Comparison of ENCODE assay signal across 16 cellular contexts in the genomic region with DNA sequence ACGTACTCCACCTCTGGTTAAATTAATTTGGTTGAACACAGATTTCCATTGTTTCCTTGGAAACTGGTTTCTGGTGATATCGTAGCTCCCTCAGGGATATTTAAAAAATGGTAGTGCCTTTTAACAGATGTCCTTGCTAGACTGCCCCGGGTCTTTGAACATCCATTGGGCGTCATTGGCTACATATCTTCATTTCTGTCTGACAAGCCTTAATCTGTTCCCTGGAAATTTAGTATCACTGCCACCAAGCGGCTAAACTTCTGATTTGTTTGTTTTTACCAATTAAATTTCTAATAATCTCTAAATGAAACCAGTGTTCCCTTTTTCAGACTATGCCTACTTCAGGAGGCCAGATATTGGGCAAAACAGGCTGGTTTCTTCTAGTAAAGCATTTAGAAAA.
A peak's percentile ranks its signal among the peaks of the same experiment; 100 is the strongest.
DNase-seq lines count a peak whose midpoint lies in the region; ATAC-seq, FAIRE-seq and TF ChIP-seq lines count a peak whose summit lies in the region.
"Had no signal": no experiment of that assay in that cellular context is flagged by ENCODE, and none has a peak within 500 bp of the region (broad histone marks: within the 10 kb centered on the region; RNA-seq: fewer than 3 reads in every experiment).

No MANE protein-coding gene starts in this region.

- 0 out of 5 replicates have a peak, but pooled peaks have one; percentile 9 to 15 for TF ChIP-seq RAD21 in A549 (conservative IDR thresholded peaks at IDR 0.05 in 1 of 2, IDR thresholded peaks at IDR 0.05 in 1 of 2)

- intact Hi-C loops in Panc1 (cut with micrococcal nuclease; ENCODE audit: unreplicated experiment), result no loop called here
- intact Hi-C loops in CD14-positive monocyte (cut with micrococcal nuclease), result no loop called here

- no peak for FAIRE-seq in A549 (lab: Jason Lieb, UNC)
- FAIRE-seq: urothelium cell line had no signal

- H3K27me3 ChIP-seq in Panc1 (ENCODE audit: control insufficient read depth, insufficient read depth, low read length), result no peaks in the 10 kb centered on the region
- H3K27me3 ChIP-seq: BLaER1 treated with 17β-estradiol and CSF1 and Interleukin-3, amounts not matched to agents 10 nM and 100 nM had no signal

- DNase-seq in A549 (ENCODE audit: low read depth in 1 of 2, low spot score in 1 of 2) (peak in 1 of 2 experiments; percentile 3), GM13977 (ENCODE audit: low spot score) (no peak), Panc1 (ENCODE audit: low read depth, low spot score) (no peak), foreskin fibroblast (peak in 1 of 2 donors; percentile 31), NOMO-1 (lab: John Stamatoyannopoulos, UW; ENCODE audit: unreplicated experiment in 2 of 2) (no peak), CD14-positive monocyte (ENCODE audit: low spot score) (no peak), GM13976 (ENCODE audit: low spot score) (no peak)
- no peak for DNase-seq in activated CD4-positive, alpha-beta T cell treated with anti-CD3 and anti-CD28 coated beads for 4 hours
- DNase-seq: activated CD4-positive, alpha-beta memory T cell treated with anti-CD3 and anti-CD28 coated beads for 36 hours; aorta; GOT3; kidney glomerular epithelial cell; NCI-H2081 treated with DMSO at 0.1 percent for 48 hours had no signal

- H3K27ac ChIP-seq in A549 (no peak overlapping the region), Panc1 (ENCODE audit: low read length) (no peak overlapping the region)
- H3K27ac ChIP-seq: BLaER1 treated with 17β-estradiol and CSF1 and Interleukin-3, amounts not matched to agents 10 nM and 100 nM had no signal

- no peaks in the 10 kb centered on the region for H3K4me1 ChIP-seq in A549
- peaks cover 8% of the 10 kb centered on the region for H3K4me1 ChIP-seq in Panc1 (ENCODE audit: control insufficient read depth, insufficient read depth, low read length)

- in situ Hi-C loops in GM13977 (cut with MboI; ENCODE audit: low pct_unique_long_range_greater_than_20kb, low sequenced_read_pairs, unreplicated experiment), result no loop called here
- in situ Hi-C loops in Panc1 (cut with HindIII; ENCODE audit: low pct_unique_long_range_greater_than_20kb, low sequenced_read_pairs), result no loop called here
- in situ Hi-C loops in GM13976 (cut with MboI; ENCODE audit: low sequenced_read_pairs, unreplicated experiment), result no loop called here

- no peak overlapping the region for H3K27ac Mint-ChIP-seq in CD14-positive monocyte
- H3K27ac Mint-ChIP-seq: activated CD4-positive, alpha-beta memory T cell treated with anti-CD3 and anti-CD28 coated beads for 36 hours; activated T-helper 17 cell treated with anti-CD3 and anti-CD28 coated beads, Interleukin-2, amount 50 U/mL, for 72 hours had no signal

- H3K9me3 ChIP-seq in A549, result no peaks in the 10 kb centered on the region
- H3K9me3 ChIP-seq in Panc1 (ENCODE audit: control insufficient read depth, insufficient read depth, low read depth, low read length), result no peaks in the 10 kb centered on the region

- H3K4me1 Mint-ChIP-seq in CD14-positive monocyte, result no peaks in the 10 kb centered on the region

- no peak for TF ChIP-seq POLR2A in A549 (IDR thresholded peaks at IDR 0.05; ENCODE audit: low read length)

- BruUV-seq in Panc1 (replicated peaks; lab: Mats Ljungman, UMichigan), result no TSS peak

- ATAC-seq in A549 (no peak), Panc1 (no peak)
- ATAC-seq: activated T-helper 17 cell treated with anti-CD3 and anti-CD28 coated beads, Interleukin-2, amount 50 U/mL, for 72 hours had no signal

- peaks cover 15% of the 10 kb centered on the region for H3K36me3 ChIP-seq in Panc1 (ENCODE audit: control insufficient read depth, insufficient read depth, low read length)

- H3K9me3 Mint-ChIP-seq in CD14-positive monocyte, result no peaks in the 10 kb centered on the region
- H3K9me3 Mint-ChIP-seq: activated CD4-positive, alpha-beta memory T cell treated with anti-CD3 and anti-CD28 coated beads for 36 hours; activated T-helper 17 cell treated with anti-CD3 and anti-CD28 coated beads, Interleukin-2, amount 50 U/mL, for 72 hours had no signal

- H3K4me2 ChIP-seq in A549, result no peak overlapping the region
- H3K4me2 ChIP-seq: BLaER1 treated with 17β-estradiol and CSF1 and Interleukin-3, amounts not matched to agents 10 nM and 100 nM had no signal

- CTCF ChIA-PET in A549 (lab: Yijun Ruan, JAX) (no interaction called here), Panc1 (lab: Charles Lee) (no interaction called here)

- POLR2A ChIA-PET in A549 (lab: Yijun Ruan, JAX), result no interaction called here
- POLR2A ChIA-PET in Panc1 (lab: Charles Lee), result no interaction called here

- no peak for TF ChIP-seq EP300 in A549 (IDR thresholded peaks at IDR 0.05)

- H3K4me3 Mint-ChIP-seq in CD14-positive monocyte, result no peak overlapping the region
- H3K4me3 Mint-ChIP-seq: activated CD4-positive, alpha-beta memory T cell treated with anti-CD3 and anti-CD28 coated beads for 36 hours; activated T-helper 17 cell treated with anti-CD3 and anti-CD28 coated beads, Interleukin-2, amount 50 U/mL, for 72 hours had no signal

- TF ChIP-seq CTCF in A549 (IDR thresholded peaks at IDR 0.05), result peak; percentile 16; the same call in 1 of the 3 replicates
- peak; percentile 11 for TF ChIP-seq CTCF in GM13977 (IDR thresholded peaks at IDR 0.05; ENCODE audit: extremely low read depth, insufficient read depth, missing control alignments)
- peak; percentile 26; the same call in 1 of the 2 replicates for TF ChIP-seq CTCF in Panc1 (IDR thresholded peaks at IDR 0.05)
- TF ChIP-seq CTCF in foreskin fibroblast (IDR thresholded peaks at IDR 0.05; ENCODE audit: low read depth, low read length), result peak; percentile 2
- no peak for TF ChIP-seq CTCF in CD14-positive monocyte (IDR thresholded peaks at IDR 0.05)
- TF ChIP-seq CTCF in GM13976 (IDR thresholded peaks at IDR 0.05; ENCODE audit: borderline replicate concordance, control extremely low read depth, extremely low read depth, insufficient read depth, missing control alignments), result no peak

- no peaks in the 10 kb centered on the region for H3K27me3 Mint-ChIP-seq in CD14-positive monocyte (ENCODE audit: low read depth in 3 of 3)
- H3K27me3 Mint-ChIP-seq: activated CD4-positive, alpha-beta memory T cell treated with anti-CD3 and anti-CD28 coated beads for 36 hours; activated T-helper 17 cell treated with anti-CD3 and anti-CD28 coated beads, Interleukin-2, amount 50 U/mL, for 72 hours had no signal

- WGBS in A549 (ENCODE audit: missing lambda C conversion rate), result 77% methylated on average over 5 of the region's 5 CpGs

- no peak overlapping the region for H3K4me3 ChIP-seq in A549
- no peak overlapping the region for H3K4me3 ChIP-seq in Panc1 (ENCODE audit: low read depth in 2 of 2, low read length in 2 of 2)
- no peak overlapping the region for H3K4me3 ChIP-seq in foreskin fibroblast (ENCODE audit: low read depth in 1 of 2, low read length in 2 of 2)
- H3K4me3 ChIP-seq: BLaER1 treated with 17β-estradiol and CSF1 and Interleukin-3, amounts not matched to agents 10 nM and 100 nM had no signal

- H3K36me3 Mint-ChIP-seq in CD14-positive monocyte, result peaks cover 27 to 32% of the 10 kb centered on the region in 2 donors

TF ChIP-seq in A549, 52 proteins besides CTCF, POLR2A, EP300 and RAD21:
- TF ChIP-seq RARB (CRISPR knock-in tag; IDR thresholded peaks at IDR 0.05), result no peak
- no peak for TF ChIP-seq HEYL (CRISPR knock-in tag; IDR thresholded peaks at IDR 0.05)
- TF ChIP-seq, protein P1, sequence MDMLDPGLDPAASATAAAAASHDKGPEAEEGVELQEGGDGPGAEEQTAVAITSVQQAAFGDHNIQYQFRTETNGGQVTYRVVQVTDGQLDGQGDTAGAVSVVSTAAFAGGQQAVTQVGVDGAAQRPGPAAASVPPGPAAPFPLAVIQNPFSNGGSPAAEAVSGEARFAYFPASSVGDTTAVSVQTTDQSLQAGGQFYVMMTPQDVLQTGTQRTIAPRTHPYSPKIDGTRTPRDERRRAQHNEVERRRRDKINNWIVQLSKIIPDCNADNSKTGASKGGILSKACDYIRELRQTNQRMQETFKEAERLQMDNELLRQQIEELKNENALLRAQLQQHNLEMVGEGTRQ (IDR thresholded peaks at IDR 0.05), result no peak
- TF ChIP-seq, protein P2, sequence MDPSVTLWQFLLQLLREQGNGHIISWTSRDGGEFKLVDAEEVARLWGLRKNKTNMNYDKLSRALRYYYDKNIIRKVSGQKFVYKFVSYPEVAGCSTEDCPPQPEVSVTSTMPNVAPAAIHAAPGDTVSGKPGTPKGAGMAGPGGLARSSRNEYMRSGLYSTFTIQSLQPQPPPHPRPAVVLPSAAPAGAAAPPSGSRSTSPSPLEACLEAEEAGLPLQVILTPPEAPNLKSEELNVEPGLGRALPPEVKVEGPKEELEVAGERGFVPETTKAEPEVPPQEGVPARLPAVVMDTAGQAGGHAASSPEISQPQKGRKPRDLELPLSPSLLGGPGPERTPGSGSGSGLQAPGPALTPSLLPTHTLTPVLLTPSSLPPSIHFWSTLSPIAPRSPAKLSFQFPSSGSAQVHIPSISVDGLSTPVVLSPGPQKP (IDR thresholded peaks at IDR 0.05; ENCODE audit: low read depth, low read length), result no peak
- no peak for TF ChIP-seq HMGXB4 (CRISPR knock-in tag; IDR thresholded peaks at IDR 0.05; ENCODE audit: borderline replicate concordance)

Comparison
In these comparisons a context has a peak if more than half of its experiments do, and no peak if none do; other contexts are left out.
1. CTCF ChIP-seq: peak in A549 (single experiment), GM13977 (single experiment), Panc1 (single experiment) and foreskin fibroblast (single experiment); none in CD14-positive monocyte (single experiment) and GM13976 (single experiment).